In the genomic region with DNA sequence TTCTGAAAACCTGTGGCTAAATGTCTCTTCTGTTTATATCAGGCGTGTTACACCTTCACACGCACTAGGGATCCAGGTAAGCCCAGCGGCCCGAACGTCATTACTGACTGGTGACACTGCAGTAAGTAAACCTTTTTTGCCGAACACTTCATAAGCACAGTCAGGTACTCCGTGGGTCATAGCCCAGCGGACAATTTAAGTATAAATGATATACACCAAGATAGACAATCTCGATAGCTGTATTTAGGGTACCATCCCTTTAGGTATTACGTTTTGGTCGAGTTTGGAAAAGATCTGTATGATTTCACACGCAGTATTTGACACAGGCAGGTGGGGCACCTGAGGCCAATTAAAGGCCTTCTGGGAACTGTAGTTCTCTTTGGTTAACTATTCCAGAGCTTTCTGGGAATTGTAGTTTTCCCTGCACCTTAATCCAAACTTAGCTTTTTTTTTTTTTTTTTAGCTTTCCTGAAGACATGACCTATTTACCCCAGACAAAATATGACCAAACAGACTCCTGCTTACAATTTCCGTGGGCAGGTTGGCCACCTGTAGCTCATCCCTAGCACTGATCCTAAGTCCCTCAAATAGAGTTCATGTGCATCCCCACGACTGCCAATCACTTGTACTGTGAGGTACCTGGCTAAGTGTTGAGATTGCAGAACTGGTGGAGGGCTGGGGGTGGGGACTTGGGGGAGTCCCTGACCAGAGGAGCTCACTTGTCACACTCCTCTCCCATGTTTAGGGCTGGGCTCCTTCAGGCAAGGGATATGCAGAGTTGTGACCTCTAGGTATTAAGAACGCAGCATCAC, we compare ENCODE assay signal across 8 cellular contexts. TPM values are rescaled to one million over a fixed set of nuclear protein-coding genes. Genes with fewer than 3 reads are reported as not detected.
DNase-seq lines count a peak whose midpoint lies in the region; ATAC-seq and TF ChIP-seq lines count a peak whose summit lies in the region.

No MANE protein-coding gene starts in this region.

- peaks cover 4% of the 10 kb centered on the region for H3K36me3 Mint-ChIP-seq in activated CD8-positive, alpha-beta memory T cell treated with anti-CD3 and anti-CD28 coated beads, Interleukin-2, amount 10 ng/mL, durations not matched to agents 7 days and 5 days
- no peaks in the 10 kb centered on the region for H3K36me3 Mint-ChIP-seq in natural killer cell treated with Interleukin-12 subunit alpha and Interleukin-12 subunit beta and Interleukin-15 and Interleukin-18, amount 100 ng/mL, for 72 hours

- CTCF ChIA-PET in activated CD8-positive, alpha-beta memory T cell treated with anti-CD3 and anti-CD28 coated beads, Interleukin-2, amount 10 ng/mL, durations not matched to agents 7 days and 5 days (lab: Charles Lee): interaction anchor here (0.7 to 2.3 kb wide), 9 partner anchors 9 to 234 kb away, joined by 3 to 10 read pairs (median 4); a partner anchor contains a TSS

- no peak for TF ChIP-seq CTCF in fibroblast of lung (conservative IDR thresholded peaks at IDR 0.05 in 1 of 2, IDR thresholded peaks at IDR 0.05 in 1 of 2; ENCODE audit: low read depth in 1 of 2, low read length in 2 of 2)

- H3K4me2 ChIP-seq in fibroblast of lung (ENCODE audit: extremely low read depth, insufficient read depth, low read length): peak overlapping the region; percentile 97

- DNase-seq in Ammon's horn (ENCODE audit: low spot score) (peak; percentile 62), NCI-H446 treated with DMSO at 0.1 percent for 48 hours (lab: John Stamatoyannopoulos, UW) (peak; percentile 20), fibroblast of lung (ENCODE audit: low read depth in 2 of 2) (peak; percentile 47), amniotic stem cell (lab: John Stamatoyannopoulos, UW) (no peak)
- DNase-seq in activated CD8-positive, alpha-beta memory T cell treated with anti-CD3 and anti-CD28 coated beads, Interleukin-2, amount 10 ng/mL, durations not matched to agents 7 days and 5 days: peak; percentile 50
- DNase-seq in natural killer cell treated with Interleukin-12 subunit alpha and Interleukin-12 subunit beta and Interleukin-15 and Interleukin-18, amount 100 ng/mL, for 72 hours (ENCODE audit: low spot score): no peak

- peak overlapping the region; percentile 64 for H3K9ac ChIP-seq in fibroblast of lung (ENCODE audit: insufficient read depth, low read length)

- no peaks in the 10 kb centered on the region for H4K20me1 ChIP-seq in fibroblast of lung (ENCODE audit: control insufficient read depth, extremely low read depth, insufficient read depth, low read length)

- no peaks in the 10 kb centered on the region for H3K9me3 ChIP-seq in fibroblast of lung (ENCODE audit: control insufficient read depth, insufficient read depth, low read depth, low read length)

- H3K27me3 ChIP-seq in fibroblast of lung (ENCODE audit: control insufficient read depth, insufficient read depth, low read length): no peaks in the 10 kb centered on the region

- ATAC-seq in GM21723 (IDR thresholded peaks at IDR 0.05; ENCODE audit: unreplicated experiment) (peak; percentile 33), HG03439 (IDR thresholded peaks at IDR 0.05; ENCODE audit: unreplicated experiment) (no peak)
- peak; percentile 24 for ATAC-seq in activated CD8-positive, alpha-beta memory T cell treated with anti-CD3 and anti-CD28 coated beads, Interleukin-2, amount 10 ng/mL, durations not matched to agents 7 days and 5 days
- ATAC-seq in natural killer cell treated with Interleukin-12 subunit alpha and Interleukin-12 subunit beta and Interleukin-15 and Interleukin-18, amount 100 ng/mL, for 72 hours: no peak

- H3K36me3 ChIP-seq in fibroblast of lung (ENCODE audit: control insufficient read depth, insufficient read depth, low read length): peaks cover 1% of the 10 kb centered on the region

- peaks cover 13% of the 10 kb centered on the region for H3K4me1 ChIP-seq in fibroblast of lung (ENCODE audit: control insufficient read depth, extremely low read depth, insufficient read depth, low read length)

- no peaks in the 10 kb centered on the region for H3K9me3 Mint-ChIP-seq in activated CD8-positive, alpha-beta memory T cell treated with anti-CD3 and anti-CD28 coated beads, Interleukin-2, amount 10 ng/mL, durations not matched to agents 7 days and 5 days (ENCODE audit: low read depth)
- no peaks in the 10 kb centered on the region for H3K9me3 Mint-ChIP-seq in natural killer cell treated with Interleukin-12 subunit alpha and Interleukin-12 subunit beta and Interleukin-15 and Interleukin-18, amount 100 ng/mL, for 72 hours

- H3K27ac ChIP-seq in fibroblast of lung (ENCODE audit: insufficient read depth, low read length): peak overlapping the region; percentile 74

- H3K27ac Mint-ChIP-seq in activated CD8-positive, alpha-beta memory T cell treated with anti-CD3 and anti-CD28 coated beads, Interleukin-2, amount 10 ng/mL, durations not matched to agents 7 days and 5 days: peak overlapping the region; percentile 95
- H3K27ac Mint-ChIP-seq in natural killer cell treated with Interleukin-12 subunit alpha and Interleukin-12 subunit beta and Interleukin-15 and Interleukin-18, amount 100 ng/mL, for 72 hours: peak overlapping the region; percentile 81 to 97

- H3K4me1 Mint-ChIP-seq in activated CD8-positive, alpha-beta memory T cell treated with anti-CD3 and anti-CD28 coated beads, Interleukin-2, amount 10 ng/mL, durations not matched to agents 7 days and 5 days: peaks cover 51% of the 10 kb centered on the region
- peaks cover 39 to 44% of the 10 kb centered on the region in 2 donors for H3K4me1 Mint-ChIP-seq in natural killer cell treated with Interleukin-12 subunit alpha and Interleukin-12 subunit beta and Interleukin-15 and Interleukin-18, amount 100 ng/mL, for 72 hours (ENCODE audit: low read depth in 2 of 2)

- peaks cover 9% of the 10 kb centered on the region for H3K27me3 Mint-ChIP-seq in activated CD8-positive, alpha-beta memory T cell treated with anti-CD3 and anti-CD28 coated beads, Interleukin-2, amount 10 ng/mL, durations not matched to agents 7 days and 5 days
- H3K27me3 Mint-ChIP-seq in natural killer cell treated with Interleukin-12 subunit alpha and Interleukin-12 subunit beta and Interleukin-15 and Interleukin-18, amount 100 ng/mL, for 72 hours: no peaks in the 10 kb centered on the region

- H3K4me3 ChIP-seq in fibroblast of lung (replicated peaks in 1 of 4; ENCODE audit: control extremely low read depth in 1 of 4, insufficient read depth in 1 of 4, low read depth in 3 of 4, low read length in 4 of 4): peak overlapping the region; percentile 79 to 97 (median 91)

- H2AFZ ChIP-seq in fibroblast of lung (ENCODE audit: low read length): peak overlapping the region; percentile 97

- H3K79me2 ChIP-seq in fibroblast of lung (ENCODE audit: control insufficient read depth, insufficient read depth, low read length): peaks cover 9% of the 10 kb centered on the region

- peak overlapping the region; percentile 93 for H3K4me3 Mint-ChIP-seq in activated CD8-positive, alpha-beta memory T cell treated with anti-CD3 and anti-CD28 coated beads, Interleukin-2, amount 10 ng/mL, durations not matched to agents 7 days and 5 days
- H3K4me3 Mint-ChIP-seq in natural killer cell treated with Interleukin-12 subunit alpha and Interleukin-12 subunit beta and Interleukin-15 and Interleukin-18, amount 100 ng/mL, for 72 hours: peak overlapping the region; percentile 95

RNA-seq across cellular contexts. Expression of a gene that starts 0.9 kb away (rescaled TPM):
- 10 to 100 TPM; 78.7 to 79.0 TPM for total RNA-seq in activated CD8-positive, alpha-beta memory T cell treated with anti-CD3 and anti-CD28 coated beads, Interleukin-2, amount 10 ng/mL, durations not matched to agents 7 days and 5 days
- 60.1 and 63.7 TPM in 2 replicates for total RNA-seq in fibroblast of lung
- polyA plus RNA-seq in fibroblast of lung: 22.0 and 37.3 TPM in 2 replicates
- polyA plus RNA-seq in fibroblast of lung (2012): 24.5 and 43.3 TPM in 2 replicates
- polyA minus RNA-seq in fibroblast of lung (ENCODE audit: low replicate concordance): 127 and 144 TPM in 2 replicates
- total RNA-seq in natural killer cell treated with Interleukin-12 subunit alpha and Interleukin-12 subunit beta and Interleukin-15 and Interleukin-18, amount 100 ng/mL, for 72 hours: 10 to 100 TPM; 34.4 to 69.1 TPM

RNA-seq across cellular contexts. Expression of a gene that starts 3.5 kb away (rescaled TPM):
- 1 to 10 TPM; 1.5 to 3.3 TPM for total RNA-seq in activated CD8-positive, alpha-beta memory T cell treated with anti-CD3 and anti-CD28 coated beads, Interleukin-2, amount 10 ng/mL, durations not matched to agents 7 days and 5 days
- 9.5 and 13.2 TPM in 2 replicates for total RNA-seq in fibroblast of lung
- polyA plus RNA-seq in fibroblast of lung: 1.2 and 1.6 TPM in 2 replicates
- polyA plus RNA-seq in fibroblast of lung (2012): 4.9 and 7.4 TPM in 2 replicates
- 3.6 and 4.0 TPM in 2 replicates for polyA minus RNA-seq in fibroblast of lung (ENCODE audit: low replicate concordance)
- total RNA-seq in natural killer cell treated with Interleukin-12 subunit alpha and Interleukin-12 subunit beta and Interleukin-15 and Interleukin-18, amount 100 ng/mL, for 72 hours: 1 to 10 TPM; 1.4 to 2.9 TPM

RNA-seq across cellular contexts. Expression of a gene that starts 19.6 kb away (rescaled TPM):
- not detected for total RNA-seq in activated CD8-positive, alpha-beta memory T cell treated with anti-CD3 and anti-CD28 coated beads, Interleukin-2, amount 10 ng/mL, durations not matched to agents 7 days and 5 days
- total RNA-seq in fibroblast of lung: not detected in 2 replicates
- polyA plus RNA-seq in fibroblast of lung: 0.02 TPM in 1 of 2 replicates, not detected in the other
- 0.05 TPM in 1 of 2 replicates, not detected in the other for polyA plus RNA-seq in fibroblast of lung (2012)
- not detected in 2 replicates for polyA minus RNA-seq in fibroblast of lung (ENCODE audit: low replicate concordance)
- not detected for total RNA-seq in natural killer cell treated with Interleukin-12 subunit alpha and Interleukin-12 subunit beta and Interleukin-15 and Interleukin-18, amount 100 ng/mL, for 72 hours

RNA-seq across cellular contexts. Expression of a gene that starts 29.1 kb away (rescaled TPM):
- under 1 TPM; 0.61 to 0.80 TPM for total RNA-seq in activated CD8-positive, alpha-beta memory T cell treated with anti-CD3 and anti-CD28 coated beads, Interleukin-2, amount 10 ng/mL, durations not matched to agents 7 days and 5 days
- 16.8 and 27.2 TPM in 2 replicates for total RNA-seq in fibroblast of lung
- 2.1 and 7.6 TPM in 2 replicates for polyA plus RNA-seq in fibroblast of lung
- polyA plus RNA-seq in fibroblast of lung (2012): 3.1 and 8.0 TPM in 2 replicates
- 12.0 and 19.8 TPM in 2 replicates for polyA minus RNA-seq in fibroblast of lung (ENCODE audit: low replicate concordance)
- under 1 TPM in 1 of 2 donors, not detected in 1; 0.92 TPM for total RNA-seq in natural killer cell treated with Interleukin-12 subunit alpha and Interleukin-12 subunit beta and Interleukin-15 and Interleukin-18, amount 100 ng/mL, for 72 hours

RNA-seq across cellular contexts. Expression of a gene that starts 35.8 kb away (rescaled TPM):
- 10 to 100 TPM; 13.0 to 21.5 TPM for total RNA-seq in activated CD8-positive, alpha-beta memory T cell treated with anti-CD3 and anti-CD28 coated beads, Interleukin-2, amount 10 ng/mL, durations not matched to agents 7 days and 5 days
- total RNA-seq in fibroblast of lung: 100 and 109 TPM in 2 replicates
- 51.2 and 66.4 TPM in 2 replicates for polyA plus RNA-seq in fibroblast of lung
- 38.4 and 54.0 TPM in 2 replicates for polyA plus RNA-seq in fibroblast of lung (2012)
- 57.9 and 92.3 TPM in 2 replicates for polyA minus RNA-seq in fibroblast of lung (ENCODE audit: low replicate concordance)
- 10 to 100 TPM; 37.2 to 46.6 TPM for total RNA-seq in natural killer cell treated with Interleukin-12 subunit alpha and Interleukin-12 subunit beta and Interleukin-15 and Interleukin-18, amount 100 ng/mL, for 72 hours

Comparison
In these comparisons a context has a peak if more than half of its experiments do, and no peak if none do; other contexts are left out.
1. DNase-seq: peak in Ammon's horn (single experiment), NCI-H446 treated with DMSO at 0.1 percent for 48 hours (single experiment), activated CD8-positive, alpha-beta memory T cell treated with anti-CD3 and anti-CD28 coated beads, Interleukin-2, amount 10 ng/mL, durations not matched to agents 7 days and 5 days (single experiment) and fibroblast of lung (2 of 2); none in natural killer cell treated with Interleukin-12 subunit alpha and Interleukin-12 subunit beta and Interleukin-15 and Interleukin-18, amount 100 ng/mL, for 72 hours (single experiment) and amniotic stem cell (single experiment).
2. ATAC-seq: peak in GM21723 (single experiment) and activated CD8-positive, alpha-beta memory T cell treated with anti-CD3 and anti-CD28 coated beads, Interleukin-2, amount 10 ng/mL, durations not matched to agents 7 days and 5 days (single experiment); none in natural killer cell treated with Interleukin-12 subunit alpha and Interleukin-12 subunit beta and Interleukin-15 and Interleukin-18, amount 100 ng/mL, for 72 hours (0 of 2) and HG03439 (single experiment).